26 cellular contexts compared by ENCODE assay signal in the genomic region with DNA sequence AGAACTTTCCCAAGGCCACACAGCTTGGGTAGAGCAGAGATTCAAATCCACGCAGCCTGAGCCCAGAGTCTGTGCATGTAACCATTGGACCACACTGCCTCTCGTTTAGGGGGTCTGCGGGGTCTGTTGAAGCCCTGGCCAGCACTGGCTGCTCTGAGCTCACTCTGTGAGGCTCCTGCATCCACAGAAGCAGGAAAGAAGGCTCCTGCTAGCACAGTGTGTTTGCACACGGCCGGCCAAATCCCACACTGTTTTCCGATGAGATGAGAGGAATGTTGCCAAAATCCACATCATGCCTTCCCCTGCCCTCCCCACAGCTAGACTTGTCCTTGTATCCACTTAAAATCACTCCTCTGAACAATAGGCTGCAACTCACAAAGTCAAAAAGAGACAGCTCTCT. TPM values are rescaled to one million over a fixed set of nuclear protein-coding genes. Genes with fewer than 3 reads are reported as not detected.
DNase-seq lines count a peak whose midpoint lies in the region; ATAC-seq and TF ChIP-seq lines count a peak whose summit lies in the region.
"Had no signal": no experiment of that assay in that cellular context is flagged by ENCODE, and none has a peak within 500 bp of the region (broad histone marks: within the 10 kb centered on the region; RNA-seq: fewer than 3 reads in every experiment).

No MANE protein-coding gene starts in this region.

- peaks cover 11% of the 10 kb centered on the region for H3K4me1 Mint-ChIP-seq in brain
- H3K4me1 Mint-ChIP-seq in activated naive CD8-positive, alpha-beta T cell treated with anti-CD3 and anti-CD28 coated beads for 36 hours: no peaks in the 10 kb centered on the region
- H3K4me1 Mint-ChIP-seq: activated naive CD8-positive, alpha-beta T cell treated with anti-CD3 and anti-CD28 coated beads, Interleukin-2, amount 10 ng/mL, durations not matched to agents 7 days and 5 days had no signal

- peak; percentile 94 for DNase-seq in G401 (ENCODE audit: low spot score)
- DNase-seq in inferior parietal cortex (ENCODE audit: extremely low spot score): peak; percentile 27
- DNase-seq in sciatic nerve (ENCODE audit: low spot score): no peak
- no peak for DNase-seq in NAMALWA (ENCODE audit: low spot score)
- no peak for DNase-seq in activated naive CD8-positive, alpha-beta T cell treated with anti-CD3 and anti-CD28 coated beads for 36 hours
- DNase-seq in NOMO-1 treated with dmso at 0.1 percent for 144 hours (lab: John Stamatoyannopoulos, UW; ENCODE audit: unreplicated experiment): no peak
- DNase-seq: activated CD4-positive, alpha-beta T cell treated with anti-CD3 and anti-CD28 coated beads, Interleukin-2, amount 50 U/mL, for 1 hour; activated naive CD8-positive, alpha-beta T cell treated with anti-CD3 and anti-CD28 coated beads, Interleukin-2, amount 10 ng/mL, durations not matched to agents 7 days and 5 days; effector memory CD4-positive, alpha-beta T cell; erythroblast; IMR-90; NCI-H2029 treated with DMSO at 0.1 percent for 48 hours; NCI-H2227 treated with DMSO at 0.1 percent for 48 hours; NCI-H748 treated with DMSO at 0.1 percent for 48 hours; nucleus accumbens; stimulated activated CD4-positive, alpha-beta T cell treated with anti-CD3 and anti-CD28 coated beads, Interleukin-4, amount 100 ng/mL, for 24 hours; stimulated activated naive B cell treated with anti-CD40 and anti-IgM and Interleukin-4, amounts not matched to agents 10 μg/mL and 1 μg/mL and 100 μg/mL, for 72 hours; WERI-Rb-1 had no signal

- peaks cover 3% of the 10 kb centered on the region for H3K27me3 Mint-ChIP-seq in brain
- no peaks in the 10 kb centered on the region for H3K27me3 Mint-ChIP-seq in activated naive CD8-positive, alpha-beta T cell treated with anti-CD3 and anti-CD28 coated beads for 36 hours
- H3K27me3 Mint-ChIP-seq: activated naive CD8-positive, alpha-beta T cell treated with anti-CD3 and anti-CD28 coated beads, Interleukin-2, amount 10 ng/mL, durations not matched to agents 7 days and 5 days; stimulated activated naive B cell treated with anti-CD40 and anti-IgM and Interleukin-4, amounts not matched to agents 10 μg/mL and 1 μg/mL and 100 μg/mL, for 72 hours had no signal

- intact Hi-C loops in sciatic nerve (cut with DNase I): no loop called here

- no peak for TF ChIP-seq CTCF in brain (conservative IDR thresholded peaks at IDR 0.05)

- in situ Hi-C loops in G401 (cut with HindIII; ENCODE audit: low sequenced_read_pairs): no loop called here

- no peaks in the 10 kb centered on the region for H3K36me3 Mint-ChIP-seq in brain
- H3K36me3 Mint-ChIP-seq in activated naive CD8-positive, alpha-beta T cell treated with anti-CD3 and anti-CD28 coated beads for 36 hours: no peaks in the 10 kb centered on the region
- H3K36me3 Mint-ChIP-seq: activated naive CD8-positive, alpha-beta T cell treated with anti-CD3 and anti-CD28 coated beads, Interleukin-2, amount 10 ng/mL, durations not matched to agents 7 days and 5 days; stimulated activated naive B cell treated with anti-CD40 and anti-IgM and Interleukin-4, amounts not matched to agents 10 μg/mL and 1 μg/mL and 100 μg/mL, for 72 hours had no signal

- no peak overlapping the region for H3K4me3 Mint-ChIP-seq in brain
- no peak overlapping the region for H3K4me3 Mint-ChIP-seq in activated naive CD8-positive, alpha-beta T cell treated with anti-CD3 and anti-CD28 coated beads for 36 hours
- H3K4me3 Mint-ChIP-seq: activated naive CD8-positive, alpha-beta T cell treated with anti-CD3 and anti-CD28 coated beads, Interleukin-2, amount 10 ng/mL, durations not matched to agents 7 days and 5 days; activated T-helper 17 cell treated with anti-CD3 and anti-CD28 coated beads, Interleukin-2, amount 50 U/mL, for 72 hours; stimulated activated naive B cell treated with anti-CD40 and anti-IgM and Interleukin-4, amounts not matched to agents 10 μg/mL and 1 μg/mL and 100 μg/mL, for 72 hours; T-helper 2 cell treated with Interferon-gamma antibody and Interleukin-4, amounts not matched to agents 5 μg/mL and 100 μg/mL, for 36 hours had no signal

- H3K9me3 Mint-ChIP-seq in brain: peaks cover 0 to 7% (median 0%) of the 10 kb centered on the region in 5 experiments
- H3K9me3 Mint-ChIP-seq in activated naive CD8-positive, alpha-beta T cell treated with anti-CD3 and anti-CD28 coated beads for 36 hours: no peaks in the 10 kb centered on the region
- H3K9me3 Mint-ChIP-seq: activated naive CD8-positive, alpha-beta T cell treated with anti-CD3 and anti-CD28 coated beads, Interleukin-2, amount 10 ng/mL, durations not matched to agents 7 days and 5 days; activated T-helper 17 cell treated with anti-CD3 and anti-CD28 coated beads, Interleukin-2, amount 50 U/mL, for 72 hours; T-helper 2 cell treated with Interferon-gamma antibody and Interleukin-4, amounts not matched to agents 5 μg/mL and 100 μg/mL, for 36 hours had no signal

- ATAC-seq in sciatic nerve: peak; percentile 51
- ATAC-seq: activated T-helper 17 cell treated with anti-CD3 and anti-CD28 coated beads, Interleukin-2, amount 50 U/mL, for 72 hours; gastroesophageal sphincter; HCT116; stimulated activated naive B cell treated with anti-CD40 and anti-IgM and Interleukin-4, amounts not matched to agents 10 μg/mL and 1 μg/mL and 100 μg/mL, for 72 hours had no signal

- peak overlapping the region in 4 of 5 experiments; percentile 18 to 73 (median 50) for H3K27ac Mint-ChIP-seq in brain
- no peak overlapping the region for H3K27ac Mint-ChIP-seq in activated naive CD8-positive, alpha-beta T cell treated with anti-CD3 and anti-CD28 coated beads for 36 hours
- H3K27ac Mint-ChIP-seq: activated naive CD8-positive, alpha-beta T cell treated with anti-CD3 and anti-CD28 coated beads, Interleukin-2, amount 10 ng/mL, durations not matched to agents 7 days and 5 days; activated T-helper 17 cell treated with anti-CD3 and anti-CD28 coated beads, Interleukin-2, amount 50 U/mL, for 72 hours; stimulated activated naive B cell treated with anti-CD40 and anti-IgM and Interleukin-4, amounts not matched to agents 10 μg/mL and 1 μg/mL and 100 μg/mL, for 72 hours; T-helper 2 cell treated with Interferon-gamma antibody and Interleukin-4, amounts not matched to agents 5 μg/mL and 100 μg/mL, for 36 hours had no signal

RNA-seq across cellular contexts. Expression of a gene that starts 10.6 kb away (rescaled TPM):
- total RNA-seq in G401 (2014; rRNA removed; shearing (Covaris generic)): not detected in 2 replicates
- polyA plus RNA-seq in brain (ENCODE audit: insufficient read depth, low read depth, low replicate concordance): not detected
- total RNA-seq in sciatic nerve: not detected
- not detected for total RNA-seq in activated naive CD8-positive, alpha-beta T cell treated with anti-CD3 and anti-CD28 coated beads for 36 hours
- total RNA-seq: activated naive CD8-positive, alpha-beta T cell treated with anti-CD3 and anti-CD28 coated beads, Interleukin-2, amount 10 ng/mL, durations not matched to agents 7 days and 5 days; activated T-helper 17 cell treated with anti-CD3 and anti-CD28 coated beads, Interleukin-2, amount 50 U/mL, for 72 hours; gastroesophageal sphincter; IMR-90; lung microvascular endothelial cell; thoracic aorta; vagina had no signal
- polyA plus RNA-seq: IMR-90 had no signal

RNA-seq across cellular contexts. Expression of a gene that starts 24.6 kb away (rescaled TPM):
- total RNA-seq in G401 (2014; rRNA removed; shearing (Covaris generic)): 0.61 TPM in 1 of 2 replicates, not detected in the other
- not detected for polyA plus RNA-seq in brain (ENCODE audit: insufficient read depth, low read depth, low replicate concordance)
- not detected for total RNA-seq in sciatic nerve
- not detected for total RNA-seq in activated naive CD8-positive, alpha-beta T cell treated with anti-CD3 and anti-CD28 coated beads for 36 hours
- total RNA-seq: activated naive CD8-positive, alpha-beta T cell treated with anti-CD3 and anti-CD28 coated beads, Interleukin-2, amount 10 ng/mL, durations not matched to agents 7 days and 5 days; activated T-helper 17 cell treated with anti-CD3 and anti-CD28 coated beads, Interleukin-2, amount 50 U/mL, for 72 hours; gastroesophageal sphincter; IMR-90; lung microvascular endothelial cell; thoracic aorta had no signal
- polyA plus RNA-seq: IMR-90 had no signal

Comparison
In these comparisons a context has a peak if more than half of its experiments do, and no peak if none do; other contexts are left out.
1. DNase-seq: peak in G401 (single experiment) and inferior parietal cortex (single experiment); none in sciatic nerve (single experiment), NAMALWA (single experiment), activated naive CD8-positive, alpha-beta T cell treated with anti-CD3 and anti-CD28 coated beads for 36 hours (single experiment) and NOMO-1 treated with dmso at 0.1 percent for 144 hours (single experiment).